Comparison of ENCODE assay signal across 25 cellular contexts in genomic region chr1:3020263-3020909, GRCh38. TPM values are rescaled to one million over a fixed set of nuclear protein-coding genes. Genes with fewer than 3 reads are reported as not detected.
A peak's percentile ranks its signal among the peaks of the same experiment; 100 is the strongest.
DNase-seq lines count a peak whose midpoint lies in the region; ATAC-seq, FAIRE-seq and TF ChIP-seq lines count a peak whose summit lies in the region.
"Had no signal": no experiment of that assay in that cellular context is flagged by ENCODE, and none has a peak within 500 bp of the region (broad histone marks: within the 10 kb centered on the region; RNA-seq: fewer than 3 reads in every experiment).

No MANE protein-coding gene starts in this region.

- H3K4me2 ChIP-seq in HepG2 (ENCODE audit: low read depth, low read length): no peak overlapping the region
- H3K4me2 ChIP-seq: KMS-11 had no signal

- no peaks in the 10 kb centered on the region for H3K36me3 ChIP-seq in left ventricle myocardium inferior
- no peaks in the 10 kb centered on the region for H3K36me3 ChIP-seq in HepG2 (replicated peaks in 1 of 2; ENCODE audit: control insufficient read depth in 1 of 2, insufficient read depth in 2 of 2, low read length in 2 of 2)
- no peaks in the 10 kb centered on the region for H3K36me3 ChIP-seq in upper lobe of right lung
- no peaks in the 10 kb centered on the region for H3K36me3 ChIP-seq in thyroid gland

- no TSS peak for BruUV-seq in HepG2 (replicated peaks; lab: Mats Ljungman, UMichigan)

- TF ChIP-seq CTCF in left ventricle myocardium inferior (IDR thresholded peaks at IDR 0.05; ENCODE audit: borderline replicate concordance): no peak
- no peak for TF ChIP-seq CTCF in HepG2 (CRISPR knock-in tag; IDR thresholded peaks at IDR 0.05)
- no peak for TF ChIP-seq CTCF in upper lobe of right lung (IDR thresholded peaks at IDR 0.05)
- TF ChIP-seq CTCF in thyroid gland (IDR thresholded peaks at IDR 0.05): no peak

- TF ChIP-seq EP300 in HepG2 (IDR thresholded peaks at IDR 0.05; ENCODE audit: low read depth in 2 of 2, low read length in 2 of 2): no peak
- TF ChIP-seq EP300 in HepG2 (CRISPR knock-in tag; IDR thresholded peaks at IDR 0.05; ENCODE audit: borderline replicate concordance): no peak

- in situ Hi-C loops in HepG2 (cut with HindIII; ENCODE audit: extremely low pct_ligation_motif_present, low pct_unique_long_range_greater_than_20kb): no loop called here

- H3K9me3 ChIP-seq in left ventricle myocardium inferior (replicated peaks) (no peaks in the 10 kb centered on the region), HepG2 (ENCODE audit: low read length) (no peaks in the 10 kb centered on the region), upper lobe of right lung (no peaks in the 10 kb centered on the region), thyroid gland (no peaks in the 10 kb centered on the region)

- H3K27ac ChIP-seq in left ventricle myocardium inferior (replicated peaks) (no peak overlapping the region), HepG2 (ENCODE audit: extremely low read length, insufficient read depth, low read length) (no peak overlapping the region), upper lobe of right lung (no peak overlapping the region), thyroid gland (no peak overlapping the region)
- H3K27ac ChIP-seq: KMS-11 had no signal

- TF ChIP-seq RAD21 in HepG2 (CRISPR knock-in tag; IDR thresholded peaks at IDR 0.05): no peak

- CTCF ChIA-PET in HepG2 (lab: Yijun Ruan, JAX; ENCODE audit: low intra/inter-chr PET ratio, low total read pairs): no interaction called here

- H3K79me2 ChIP-seq in HepG2 (ENCODE audit: insufficient read depth, low read length): no peaks in the 10 kb centered on the region

- no peak overlapping the region for H2AFZ ChIP-seq in HepG2 (ENCODE audit: low read length)

- TF ChIP-seq POLR2A in HepG2 (IDR thresholded peaks at IDR 0.05; ENCODE audit: insufficient read depth in 1 of 2, low read depth in 2 of 2, low read length in 2 of 2): no peak
- no peak for TF ChIP-seq POLR2A in thyroid gland (IDR thresholded peaks at IDR 0.05)

- intact Hi-C loops in cardiac septum (cut with DNase I): no loop called here
- intact Hi-C loops in left ventricle myocardium inferior (cut with micrococcal nuclease): no loop called here
- intact Hi-C loops in HepG2 (cut with micrococcal nuclease; ENCODE audit: unreplicated experiment): no loop called here
- intact Hi-C loops in posterior vena cava (cut with DNase I): no loop called here
- intact Hi-C loops in upper lobe of right lung (cut with DNase I): no loop called here
- intact Hi-C loops in thyroid gland (cut with DNase I): no loop called here

- no peak for ATAC-seq in HepG2
- no peak for ATAC-seq in upper lobe of right lung
- ATAC-seq: GM12878 had no signal

- 61% methylated on average over 12 of the region's 12 CpGs for WGBS in HepG2 (ENCODE audit: low lambda C conversion rate)
- WGBS in thyroid gland, 2 donors: 96 to 97% methylated on average over 12 of the region's 12 CpGs

- peak; percentile 35 for DNase-seq in cardiac septum (ENCODE audit: low spot score)
- no peak for DNase-seq in left ventricle myocardium inferior
- DNase-seq in HepG2 (ENCODE audit: low spot score): no peak
- peak; percentile 49 for DNase-seq in posterior vena cava (ENCODE audit: low spot score)
- peak; percentile 51 for DNase-seq in upper lobe of right lung
- DNase-seq in NCI-H524 treated with DMSO at 0.1 percent for 48 hours (lab: John Stamatoyannopoulos, UW): no peak
- no peak for DNase-seq in activated CD4-positive, CD25-positive, alpha-beta regulatory T cell treated with anti-CD3 and anti-CD28 coated beads, Interleukin-2, amount 50 U/mL, for 72 hours
- no peak for DNase-seq in thyroid gland
- DNase-seq: COR-L47, GOT3, HCEC 1CT, MM.1S, NCI-H2029, NCI-H69, RPMI8226, SHP77 had no signal

- no peaks in the 10 kb centered on the region for H3K4me1 ChIP-seq in left ventricle myocardium inferior
- no peaks in the 10 kb centered on the region for H3K4me1 ChIP-seq in HepG2 (ENCODE audit: insufficient read depth, low read length)
- no peaks in the 10 kb centered on the region for H3K4me1 ChIP-seq in upper lobe of right lung
- no peaks in the 10 kb centered on the region for H3K4me1 ChIP-seq in thyroid gland

- H3K27me3 ChIP-seq in left ventricle myocardium inferior (ENCODE audit: low read depth): peaks cover 38% of the 10 kb centered on the region
- peaks cover 10 to 60% of the 10 kb centered on the region in 2 experiments for H3K27me3 ChIP-seq in HepG2 (ENCODE audit: control insufficient read depth in 1 of 2, insufficient read depth in 2 of 2, low read length in 2 of 2)
- H3K27me3 ChIP-seq in upper lobe of right lung: peaks cover 4% of the 10 kb centered on the region
- no peaks in the 10 kb centered on the region for H3K27me3 ChIP-seq in thyroid gland

- POLR2A ChIA-PET in HepG2 (lab: Yijun Ruan, JAX): no interaction called here

- H3K9ac ChIP-seq in HepG2 (ENCODE audit: insufficient read depth, low read depth, low read length): no peak overlapping the region
- H3K9ac ChIP-seq: KMS-11 had no signal

- H4K20me1 ChIP-seq in HepG2 (ENCODE audit: insufficient read depth, low read length): no peaks in the 10 kb centered on the region

- FAIRE-seq in HepG2 (lab: Jason Lieb, UNC): no peak
- FAIRE-seq: G401.6, GM12878 had no signal

- no peak overlapping the region for H3K4me3 ChIP-seq in left ventricle myocardium inferior
- H3K4me3 ChIP-seq in HepG2 (replicated peaks in 1 of 3; ENCODE audit: insufficient read depth in 1 of 3, low read depth in 2 of 3, low read length in 3 of 3): no peak overlapping the region
- no peak overlapping the region for H3K4me3 ChIP-seq in upper lobe of right lung
- no peak overlapping the region for H3K4me3 ChIP-seq in thyroid gland (replicated peaks in 1 of 3)
- H3K4me3 ChIP-seq: GM12878 had no signal

TF ChIP-seq in HepG2, 621 proteins besides CTCF, POLR2A, EP300 and RAD21 (continues in another document):
- TF ChIP-seq MXD4 (CRISPR knock-in tag; IDR thresholded peaks at IDR 0.05) (no peak), MED8 (CRISPR knock-in tag; IDR thresholded peaks at IDR 0.05; ENCODE audit: insufficient replicate concordance) (no peak), DPF2 (CRISPR knock-in tag; IDR thresholded peaks at IDR 0.05; ENCODE audit: borderline replicate concordance, low read depth) (no peak)

RNA-seq across cellular contexts. Expression of gene ACTRT2, which starts 0.9 kb away (rescaled TPM):
- not detected for total RNA-seq in cardiac septum
- total RNA-seq in left ventricle myocardium inferior: not detected
- total RNA-seq in HepG2 (2016; rRNA removed; fragmentation: Illumina TruSeq; extraction: Trizol): not detected in 2 replicates
- not detected in 2 replicates for total RNA-seq in HepG2 (2016; cell fraction: cytosol; rRNA removed; fragmentation: Illumina TruSeq; extraction: Trizol; ENCODE audit: low read depth)
- not detected in 2 replicates for total RNA-seq in HepG2 (2016; cell fraction: insoluble cytoplasmic fraction; rRNA removed; fragmentation: Illumina TruSeq; extraction: Trizol)
- not detected in 2 replicates for total RNA-seq in HepG2 (2016; cell fraction: membrane; rRNA removed; fragmentation: Illumina TruSeq; extraction: Trizol)
- not detected in 2 replicates for total RNA-seq in HepG2 (2016; cell fraction: nucleus; rRNA removed; fragmentation: Illumina TruSeq; extraction: Trizol)
- not detected in 2 replicates for polyA plus RNA-seq in HepG2 (2011; rRNA removed)
- not detected in 2 replicates for polyA plus RNA-seq in HepG2 (2011; cell fraction: cytosol; rRNA removed)
- polyA plus RNA-seq in HepG2 (2011; cell fraction: nucleus; rRNA removed): not detected in 2 replicates
- not detected in 2 replicates for polyA plus RNA-seq in HepG2 (2012)
- not detected in 2 replicates for polyA plus RNA-seq in HepG2 (2016; cell fraction: cytosol; fragmentation: Illumina TruSeq; extraction: Trizol; ENCODE audit: low read depth)
- polyA plus RNA-seq in HepG2 (2016; cell fraction: insoluble cytoplasmic fraction; fragmentation: Illumina TruSeq; extraction: Trizol; ENCODE audit: low read depth): not detected in 2 replicates
- not detected in 2 replicates for polyA plus RNA-seq in HepG2 (2016; cell fraction: membrane; fragmentation: Illumina TruSeq; extraction: Trizol; ENCODE audit: low read depth)
- not detected in 2 replicates for polyA plus RNA-seq in HepG2 (2016; cell fraction: nucleus; fragmentation: Illumina TruSeq; extraction: Trizol; ENCODE audit: insufficient read depth, low read depth)
- polyA minus RNA-seq in HepG2 (2011; rRNA and poly(A)+ RNA removed; ENCODE audit: low replicate concordance): not detected in 2 replicates
- polyA minus RNA-seq in HepG2 (2011; cell fraction: cytosol; rRNA and poly(A)+ RNA removed): not detected in 2 replicates
- polyA minus RNA-seq in HepG2 (2011; cell fraction: nucleus; rRNA and poly(A)+ RNA removed): not detected in 2 replicates
- not detected for total RNA-seq in posterior vena cava
- total RNA-seq in upper lobe of right lung: not detected
- total RNA-seq in thyroid gland: under 1 TPM in 1 of 4 donors, not detected in 3; 0.67 TPM
- total RNA-seq: A172; CD4-positive, alpha-beta T cell; GM12878; NCI-H460; SK-MEL-5 had no signal
- polyA plus RNA-seq: BJ, GM12878, IgD-negative memory B cell had no signal

RNA-seq across cellular contexts. Expression of gene PRDM16, which starts 48.6 kb away (rescaled TPM):
- total RNA-seq in cardiac septum (12.9 TPM), left ventricle myocardium inferior (16.6 TPM), HepG2 (2016; rRNA removed; fragmentation: Illumina TruSeq; extraction: Trizol) (0.13 and 0.15 TPM in 2 replicates), posterior vena cava (10 to 100 TPM; 15.8 to 21.1 TPM), upper lobe of right lung (21.0 TPM), thyroid gland (10 to 100 TPM; 15.7 to 54.3 (median 27.6) TPM)
- total RNA-seq in HepG2 (2016; cell fraction: cytosol; rRNA removed; fragmentation: Illumina TruSeq; extraction: Trizol; ENCODE audit: low read depth): under 0.01 and 0.35 TPM in 2 replicates
- 0.21 and 0.24 TPM in 2 replicates for total RNA-seq in HepG2 (2016; cell fraction: insoluble cytoplasmic fraction; rRNA removed; fragmentation: Illumina TruSeq; extraction: Trizol)
- total RNA-seq in HepG2 (2016; cell fraction: membrane; rRNA removed; fragmentation: Illumina TruSeq; extraction: Trizol): 0.19 and 0.24 TPM in 2 replicates
- 0.12 and 1.1 TPM in 2 replicates for total RNA-seq in HepG2 (2016; cell fraction: nucleus; rRNA removed; fragmentation: Illumina TruSeq; extraction: Trizol)
- 0.81 and 1.5 TPM in 2 replicates for polyA plus RNA-seq in HepG2 (2011; rRNA removed)
- 0.96 and 1.0 TPM in 2 replicates for polyA plus RNA-seq in HepG2 (2011; cell fraction: cytosol; rRNA removed)
- polyA plus RNA-seq in HepG2 (2011; cell fraction: nucleus; rRNA removed): 5.9 and 6.8 TPM in 2 replicates
- 1.7 and 1.8 TPM in 2 replicates for polyA plus RNA-seq in HepG2 (2012)
- polyA plus RNA-seq in HepG2 (2016; cell fraction: cytosol; fragmentation: Illumina TruSeq; extraction: Trizol; ENCODE audit: low read depth): not detected in 2 replicates
- polyA plus RNA-seq in HepG2 (2016; cell fraction: insoluble cytoplasmic fraction; fragmentation: Illumina TruSeq; extraction: Trizol; ENCODE audit: low read depth): 0.15 and 0.46 TPM in 2 replicates
- polyA plus RNA-seq in HepG2 (2016; cell fraction: membrane; fragmentation: Illumina TruSeq; extraction: Trizol; ENCODE audit: low read depth): 0.13 TPM in 1 of 2 replicates, not detected in the other
- 0.34 and 0.47 TPM in 2 replicates for polyA plus RNA-seq in HepG2 (2016; cell fraction: nucleus; fragmentation: Illumina TruSeq; extraction: Trizol; ENCODE audit: insufficient read depth, low read depth)
- polyA minus RNA-seq in HepG2 (2011; rRNA and poly(A)+ RNA removed; ENCODE audit: low replicate concordance): 0.40 TPM in 1 of 2 replicates, not detected in the other
- polyA minus RNA-seq in HepG2 (2011; cell fraction: cytosol; rRNA and poly(A)+ RNA removed): 0.79 and 1.1 TPM in 2 replicates
- 2.1 and 2.4 TPM in 2 replicates for polyA minus RNA-seq in HepG2 (2011; cell fraction: nucleus; rRNA and poly(A)+ RNA removed)
- total RNA-seq: CD4-positive, alpha-beta T cell had no signal
- polyA plus RNA-seq: GM12878, IgD-negative memory B cell had no signal

Comparison
In these comparisons a context has a peak if more than half of its experiments do, and no peak if none do; other contexts are left out.
1. DNase-seq: peak in cardiac septum (single experiment), posterior vena cava (single experiment) and upper lobe of right lung (single experiment); none in left ventricle myocardium inferior (single experiment), HepG2 (single experiment), NCI-H524 treated with DMSO at 0.1 percent for 48 hours (single experiment), activated CD4-positive, CD25-positive, alpha-beta regulatory T cell treated with anti-CD3 and anti-CD28 coated beads, Interleukin-2, amount 50 U/mL, for 72 hours (single experiment) and thyroid gland (0 of 2).